ENCODE assay signal across 22 cellular contexts in genomic region chr4:90240333-90240732, GRCh38.
"Had no signal": no experiment of that assay in that cellular context is flagged by ENCODE, and none has a peak within 500 bp of the region (broad histone marks: within the 10 kb centered on the region; RNA-seq: fewer than 3 reads in every experiment).

No MANE protein-coding gene starts in this region.

- H3K4me3 ChIP-seq: coronary artery, hepatocyte, psoas muscle, right lobe of liver, spleen, testis, tibial nerve, upper lobe of right lung, vagina had no signal

- H3K36me3 ChIP-seq: right lobe of liver, spleen, tibial nerve, upper lobe of right lung, vagina had no signal

- H3K9ac ChIP-seq: parathyroid adenoma had no signal

- H2AFZ ChIP-seq: hepatocyte, parathyroid adenoma had no signal

- H3K4me3 Mint-ChIP-seq: naive thymus-derived CD8-positive, alpha-beta T cell; stimulated activated naive B cell treated with anti-CD40 and anti-IgM and Interleukin-4, amounts not matched to agents 10 μg/mL and 1 μg/mL and 100 μg/mL, for 72 hours; stimulated activated naive CD8-positive, alpha-beta T cell treated with anti-CD3 and anti-CD28 coated beads, Interleukin-15, amount 100 ng/mL, for 72 hours had no signal

- H3K79me2 ChIP-seq: hepatocyte, parathyroid adenoma had no signal

- H3K27me3 Mint-ChIP-seq: stimulated activated naive B cell treated with anti-CD40 and anti-IgM and Interleukin-4, amounts not matched to agents 10 μg/mL and 1 μg/mL and 100 μg/mL, for 72 hours; stimulated activated naive CD8-positive, alpha-beta T cell treated with anti-CD3 and anti-CD28 coated beads, Interleukin-15, amount 100 ng/mL, for 72 hours had no signal

- DNase-seq: effector CD4-positive, alpha-beta T cell; foreskin melanocyte; head of caudate nucleus; kidney glomerular epithelial cell; naive thymus-derived CD8-positive, alpha-beta T cell; nucleus accumbens; psoas muscle; retina; right lobe of liver; spleen; stimulated activated CD4-positive, alpha-beta T cell treated with anti-CD3 and anti-CD28 coated beads, Interleukin-15, amount 100 ng/mL, for 24 hours; stimulated activated CD4-positive, alpha-beta T cell treated with anti-CD3 and anti-CD28 coated beads, Interleukin-1b, Interleukin-23, amount 100 ng/mL, for 48 hours; stimulated activated CD4-positive, alpha-beta T cell treated with anti-CD3 and anti-CD28 coated beads, Interleukin-4, amount 100 ng/mL, for 24 hours; stimulated activated naive B cell treated with anti-CD40 and anti-IgM and Interleukin-4, amounts not matched to agents 10 μg/mL and 1 μg/mL and 100 μg/mL, for 72 hours; stimulated activated naive CD8-positive, alpha-beta T cell treated with anti-CD3 and anti-CD28 coated beads, Interleukin-15, amount 100 ng/mL, for 72 hours; testis; upper lobe of right lung had no signal

- H3K36me3 Mint-ChIP-seq: naive thymus-derived CD8-positive, alpha-beta T cell; stimulated activated naive B cell treated with anti-CD40 and anti-IgM and Interleukin-4, amounts not matched to agents 10 μg/mL and 1 μg/mL and 100 μg/mL, for 72 hours had no signal

- H3K9me3 Mint-ChIP-seq: stimulated activated naive B cell treated with anti-CD40 and anti-IgM and Interleukin-4, amounts not matched to agents 10 μg/mL and 1 μg/mL and 100 μg/mL, for 72 hours; stimulated activated naive CD8-positive, alpha-beta T cell treated with anti-CD3 and anti-CD28 coated beads, Interleukin-15, amount 100 ng/mL, for 72 hours had no signal

- H3K4me2 ChIP-seq: hepatocyte had no signal

- H3K4me1 ChIP-seq: parathyroid adenoma, psoas muscle, right lobe of liver, spleen, upper lobe of right lung, vagina had no signal

- H3K27me3 ChIP-seq: hepatocyte, right lobe of liver, spleen, testis, tibial nerve, upper lobe of right lung, vagina had no signal

- H3K27ac Mint-ChIP-seq: naive thymus-derived CD8-positive, alpha-beta T cell; stimulated activated naive B cell treated with anti-CD40 and anti-IgM and Interleukin-4, amounts not matched to agents 10 μg/mL and 1 μg/mL and 100 μg/mL, for 72 hours; stimulated activated naive CD8-positive, alpha-beta T cell treated with anti-CD3 and anti-CD28 coated beads, Interleukin-15, amount 100 ng/mL, for 72 hours had no signal

- H3K4me1 Mint-ChIP-seq: naive thymus-derived CD8-positive, alpha-beta T cell; stimulated activated naive CD8-positive, alpha-beta T cell treated with anti-CD3 and anti-CD28 coated beads, Interleukin-15, amount 100 ng/mL, for 72 hours had no signal

- H3K27ac ChIP-seq: coronary artery, hepatocyte, parathyroid adenoma, psoas muscle, right lobe of liver, spleen, testis, tibial nerve, upper lobe of right lung, vagina had no signal

- ATAC-seq: naive thymus-derived CD8-positive, alpha-beta T cell; psoas muscle; right lobe of liver; stimulated activated naive B cell treated with anti-CD40 and anti-IgM and Interleukin-4, amounts not matched to agents 10 μg/mL and 1 μg/mL and 100 μg/mL, for 72 hours; stimulated activated naive CD8-positive, alpha-beta T cell treated with anti-CD3 and anti-CD28 coated beads, Interleukin-15, amount 100 ng/mL, for 72 hours; upper lobe of right lung had no signal

- H3K9me3 ChIP-seq: psoas muscle, right lobe of liver, spleen, testis, tibial nerve, upper lobe of right lung, vagina had no signal
